8 cellular contexts compared by ENCODE assay signal in the genomic region with DNA sequence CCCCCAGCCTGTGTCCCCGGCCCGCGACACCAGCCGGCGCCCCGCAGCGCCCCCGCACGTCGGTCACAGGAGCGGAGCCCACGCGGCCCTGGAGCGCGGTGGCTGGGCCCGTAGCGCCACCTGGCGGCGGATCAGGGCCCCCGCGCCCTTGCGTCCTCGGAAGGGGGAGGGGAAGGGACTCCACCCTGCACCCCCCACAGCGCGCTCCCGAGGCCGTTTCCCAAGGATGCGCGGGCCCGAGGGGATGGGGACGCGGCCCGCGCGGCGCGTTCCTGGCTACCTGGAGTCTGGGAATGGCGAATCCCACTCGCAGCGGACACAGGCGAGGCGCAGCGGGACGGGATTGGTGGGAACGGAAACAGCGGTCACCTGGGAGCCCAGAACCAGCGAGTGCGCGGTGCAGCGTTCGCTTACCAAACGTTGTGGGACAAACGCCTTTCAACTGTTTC. TPM values are rescaled to one million over a fixed set of nuclear protein-coding genes. Genes with fewer than 3 reads are reported as not detected.
A peak's percentile ranks its signal among the peaks of the same experiment; 100 is the strongest.
DNase-seq lines count a peak whose midpoint lies in the region; TF ChIP-seq lines count a peak whose summit lies in the region.

No MANE protein-coding gene starts in this region.

- no peaks in the 10 kb centered on the region for H3K36me3 ChIP-seq in skeletal muscle satellite cell (ENCODE audit: insufficient read depth, low read length)

- H3K27me3 ChIP-seq in skeletal muscle satellite cell (ENCODE audit: control insufficient read depth, insufficient read depth, low read length), result peaks cover 27% of the 10 kb centered on the region

- peaks cover 7% of the 10 kb centered on the region for H3K4me1 Mint-ChIP-seq in T-helper 2 cell treated with Interferon-gamma antibody and Interleukin-4, amounts not matched to agents 5 μg/mL and 100 μg/mL, for 36 hours (ENCODE audit: low read depth)

- H3K9me3 ChIP-seq in skeletal muscle satellite cell (replicated peaks; ENCODE audit: low read length), result no peaks in the 10 kb centered on the region

- peak; percentile 57 for DNase-seq in GDM1 (lab: John Stamatoyannopoulos, UW)
- DNase-seq in H4 (ENCODE audit: low spot score), result peak; percentile 41
- peak; percentile 31 for DNase-seq in LNCaP clone FGC (ENCODE audit: low read depth)
- peak; percentile 75 for DNase-seq in T-helper 2 cell treated with Interferon-gamma antibody and Interleukin-4, amounts not matched to agents 5 μg/mL and 100 μg/mL, for 36 hours (ENCODE audit: low spot score)
- DNase-seq in astrocyte of the spinal cord (ENCODE audit: low read depth, low spot score), result peak; percentile 41
- no peak for DNase-seq in mesenteric fat pad (ENCODE audit: low spot score)

- peak overlapping the region; percentile 100 for H3K4me2 ChIP-seq in skeletal muscle satellite cell (ENCODE audit: low read length)

- H3K4me3 ChIP-seq in LNCaP clone FGC (ENCODE audit: low read depth, low read length) (peak overlapping the region; percentile 58), astrocyte of the spinal cord (ENCODE audit: low read depth, low read length) (peak overlapping the region; percentile 56), iPS-11a (ENCODE audit: low read depth, low read length) (peak overlapping the region; percentile 38), skeletal muscle satellite cell (ENCODE audit: low read length) (peak overlapping the region; percentile 93)

- H3K36me3 Mint-ChIP-seq in T-helper 2 cell treated with Interferon-gamma antibody and Interleukin-4, amounts not matched to agents 5 μg/mL and 100 μg/mL, for 36 hours (ENCODE audit: low read depth), result no peaks in the 10 kb centered on the region

- in situ Hi-C loops in astrocyte of the spinal cord (cut with HindIII; ENCODE audit: low sequenced_read_pairs), result no loop called here

- no peaks in the 10 kb centered on the region for H3K4me1 ChIP-seq in skeletal muscle satellite cell (ENCODE audit: control insufficient read depth, insufficient read depth, low read length)

- peaks cover 18% of the 10 kb centered on the region for H3K27me3 Mint-ChIP-seq in T-helper 2 cell treated with Interferon-gamma antibody and Interleukin-4, amounts not matched to agents 5 μg/mL and 100 μg/mL, for 36 hours (ENCODE audit: low read depth)

- H3K4me3 Mint-ChIP-seq in T-helper 2 cell treated with Interferon-gamma antibody and Interleukin-4, amounts not matched to agents 5 μg/mL and 100 μg/mL, for 36 hours, result peak overlapping the region; percentile 63

- H3K27ac Mint-ChIP-seq in T-helper 2 cell treated with Interferon-gamma antibody and Interleukin-4, amounts not matched to agents 5 μg/mL and 100 μg/mL, for 36 hours, result no peak overlapping the region

- peak overlapping the region; percentile 54 for H3K9ac ChIP-seq in skeletal muscle satellite cell (ENCODE audit: low read depth, low read length)

- H3K9me3 Mint-ChIP-seq in T-helper 2 cell treated with Interferon-gamma antibody and Interleukin-4, amounts not matched to agents 5 μg/mL and 100 μg/mL, for 36 hours, result peaks cover 10% of the 10 kb centered on the region

- TF ChIP-seq CTCF in LNCaP clone FGC (IDR thresholded peaks at IDR 0.05; ENCODE audit: control insufficient read depth, extremely low read depth, insufficient read depth), result peak; percentile 100
- TF ChIP-seq CTCF in astrocyte of the spinal cord (IDR thresholded peaks at IDR 0.05; ENCODE audit: low read depth, low read length), result peak; percentile 83

RNA-seq across cellular contexts. Expression of gene MKI67, which starts 23.8 kb away (rescaled TPM):
- 19.2 and 33.3 TPM in 2 replicates for total RNA-seq in H4 (2014; rRNA removed; shearing (Covaris generic))
- total RNA-seq in skeletal muscle satellite cell (2012; rRNA removed), result 11.9 and 20.5 TPM in 2 replicates
- 0.39 TPM for total RNA-seq in mesenteric fat pad

Comparison
In these comparisons a context has a peak if more than half of its experiments do, and no peak if none do; other contexts are left out.
1. H3K4me3 ChIP-seq: peak in every context shown above with its lines; median percentile 93 in skeletal muscle satellite cell; 58 in LNCaP clone FGC; 56 in astrocyte of the spinal cord; 38 in iPS-11a.
2. RNA of gene MKI67, which starts 23.8 kb away (total RNA-seq): 19.2 to 33.3 TPM in H4; 0.39 TPM in mesenteric fat pad (single experiment); every median in the first group is over 10 times any median in the second.